10 cellular contexts compared by ENCODE assay signal in genomic region chr6:158737710-158738615, GRCh38.
DNase-seq lines count a peak whose midpoint lies in the region; ATAC-seq and TF ChIP-seq lines count a peak whose summit lies in the region.
"Had no signal": no experiment of that assay in that cellular context is flagged by ENCODE, and none has a peak within 500 bp of the region (broad histone marks: within the 10 kb centered on the region; RNA-seq: fewer than 3 reads in every experiment).

No MANE protein-coding gene starts in this region.

- in situ Hi-C loops in G401 (cut with HindIII; ENCODE audit: low sequenced_read_pairs) = no loop called here

- H3K27me3 Mint-ChIP-seq in stimulated activated naive CD8-positive, alpha-beta T cell treated with anti-CD3 and anti-CD28 coated beads, Interleukin-15, amount 100 ng/mL, for 72 hours = no peaks in the 10 kb centered on the region

- intact Hi-C loops in sigmoid colon (cut with DNase I) = no loop called here

- no peak overlapping the region for H3K27ac Mint-ChIP-seq in stimulated activated naive CD8-positive, alpha-beta T cell treated with anti-CD3 and anti-CD28 coated beads, Interleukin-15, amount 100 ng/mL, for 72 hours

- H3K4me1 Mint-ChIP-seq in stimulated activated naive CD8-positive, alpha-beta T cell treated with anti-CD3 and anti-CD28 coated beads, Interleukin-15, amount 100 ng/mL, for 72 hours = no peaks in the 10 kb centered on the region

- no peak overlapping the region for H3K4me3 ChIP-seq in fibroblast of villous mesenchyme (ENCODE audit: low read depth, low read length)
- H3K4me3 ChIP-seq in sigmoid colon = no peak overlapping the region

- 65 to 83% methylated on average over 12 of the region's 12 CpGs for WGBS in sigmoid colon, 2 donors

- TF ChIP-seq CTCF in fibroblast of villous mesenchyme (IDR thresholded peaks at IDR 0.05; ENCODE audit: insufficient read depth, low read depth, low read length) = no peak
- no peak for TF ChIP-seq CTCF in sigmoid colon (IDR thresholded peaks at IDR 0.05)

- H3K4me3 Mint-ChIP-seq in stimulated activated naive CD8-positive, alpha-beta T cell treated with anti-CD3 and anti-CD28 coated beads, Interleukin-15, amount 100 ng/mL, for 72 hours = no peak overlapping the region

- H3K36me3 ChIP-seq in sigmoid colon = no peaks in the 10 kb centered on the region

- H3K9me3 Mint-ChIP-seq in stimulated activated naive CD8-positive, alpha-beta T cell treated with anti-CD3 and anti-CD28 coated beads, Interleukin-15, amount 100 ng/mL, for 72 hours = peaks cover 10 to 20% of the 10 kb centered on the region in 2 donors

- H3K9me3 ChIP-seq in sigmoid colon = peaks cover 0 to 4% (median 3%) of the 10 kb centered on the region in 4 donors

- no peak for TF ChIP-seq EP300 in sigmoid colon (IDR thresholded peaks at IDR 0.05)

- ATAC-seq in stimulated activated naive CD8-positive, alpha-beta T cell treated with anti-CD3 and anti-CD28 coated beads, Interleukin-15, Interleukin-2, amounts not matched to agents 100 U/mL and 50 U/mL, for 24 hours = peak; percentile 63
- no peak for ATAC-seq in stimulated activated naive CD8-positive, alpha-beta T cell treated with anti-CD3 and anti-CD28 coated beads, Interleukin-15, amount 100 ng/mL, for 72 hours

- no peak overlapping the region for H3K27ac ChIP-seq in sigmoid colon

- H3K4me1 ChIP-seq in sigmoid colon = no peaks in the 10 kb centered on the region

- H3K27me3 ChIP-seq in sigmoid colon = no peaks in the 10 kb centered on the region

- no peak for TF ChIP-seq POLR2A in sigmoid colon (IDR thresholded peaks at IDR 0.05)

- DNase-seq in stimulated activated naive CD8-positive, alpha-beta T cell treated with anti-CD3 and anti-CD28 coated beads, Interleukin-15, Interleukin-2, amounts not matched to agents 100 U/mL and 50 U/mL, for 24 hours = no peak
- DNase-seq in stimulated activated naive CD8-positive, alpha-beta T cell treated with anti-CD3 and anti-CD28 coated beads, Interleukin-15, amount 100 ng/mL, for 72 hours = no peak
- DNase-seq in RKO (ENCODE audit: low spot score) = peak; percentile 57
- DNase-seq in fibroblast of villous mesenchyme (ENCODE audit: low read depth) = peak; percentile 58
- DNase-seq in G401 (ENCODE audit: low spot score) = no peak
- no peak for DNase-seq in sigmoid colon
- DNase-seq in nucleus accumbens (lab: John Stamatoyannopoulos, UW) = no peak
- DNase-seq in stimulated activated CD4-positive, alpha-beta T cell treated with anti-CD3 and anti-CD28 coated beads, Interleukin-2, amount 100 ng/mL, for 24 hours = no peak
- DNase-seq: DMS79 treated with DMSO at 0.1 percent for 48 hours, NCI-H1436 had no signal

Comparison
In these comparisons a context has a peak if more than half of its experiments do, and no peak if none do; other contexts are left out.
1. DNase-seq: peak in RKO (single experiment) and fibroblast of villous mesenchyme (single experiment); none in stimulated activated naive CD8-positive, alpha-beta T cell treated with anti-CD3 and anti-CD28 coated beads, Interleukin-15, Interleukin-2, amounts not matched to agents 100 U/mL and 50 U/mL, for 24 hours (single experiment), stimulated activated naive CD8-positive, alpha-beta T cell treated with anti-CD3 and anti-CD28 coated beads, Interleukin-15, amount 100 ng/mL, for 72 hours (0 of 2), G401 (single experiment), sigmoid colon (single experiment), nucleus accumbens (0 of 56) and stimulated activated CD4-positive, alpha-beta T cell treated with anti-CD3 and anti-CD28 coated beads, Interleukin-2, amount 100 ng/mL, for 24 hours (0 of 2).